In the genomic region with DNA sequence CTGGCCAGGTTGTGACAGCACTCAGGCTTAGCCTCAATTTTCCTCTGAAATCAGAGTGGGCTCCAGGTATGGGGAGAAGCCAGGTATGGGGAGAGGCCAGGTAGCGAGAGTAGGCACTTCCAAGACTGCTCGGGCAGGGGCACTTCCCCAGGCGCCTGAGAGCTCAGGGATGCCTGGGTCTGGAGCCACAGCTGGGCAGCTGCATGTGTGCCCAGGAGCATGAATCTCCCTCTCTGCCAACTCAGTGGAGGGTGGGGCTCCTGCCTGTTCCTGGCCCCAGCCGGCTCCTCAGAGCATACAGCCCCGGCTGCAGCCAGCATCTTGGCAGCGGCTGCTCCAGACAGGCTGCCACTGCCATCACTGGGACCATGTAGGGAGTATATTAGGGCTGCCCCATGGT, we compare ENCODE assay signal across 31 cellular contexts.
"Had no signal": no experiment of that assay in that cellular context is flagged by ENCODE, and none has a peak within 500 bp of the region (broad histone marks: within the 10 kb centered on the region; RNA-seq: fewer than 3 reads in every experiment).

No MANE protein-coding gene starts in this region.

- ATAC-seq: activated CD4-positive, CD25-positive, alpha-beta regulatory T cell treated with anti-CD3 and anti-CD28 coated beads, Interleukin-2, amount 50 U/mL, for 24 hours; activated CD8-positive, alpha-beta T cell treated with anti-CD3 and anti-CD28 coated beads for 36 hours; activated T-cell treated with anti-CD3 and anti-CD28 coated beads, Interleukin-2, amount 50 U/mL, for 4 hours; activated T-helper 17 cell treated with anti-CD3 and anti-CD28 coated beads, Interleukin-2, amount 50 U/mL, for 72 hours; effector memory CD8-positive, alpha-beta T cell; T-helper 17 cell had no signal

- DNase-seq: activated B cell treated with CpG ODN at 0.5 μM for 24 hours; activated CD4-positive, alpha-beta T cell treated with anti-CD3 and anti-CD28 coated beads for 48 hours; activated CD4-positive, alpha-beta T cell treated with anti-CD3 and anti-CD28 coated beads, Interleukin-2, amount 50 U/mL, for 1 hour; activated CD4-positive, alpha-beta T cell treated with anti-CD3 and anti-CD28 coated beads, Interleukin-2, amount 50 U/mL, for 48 hours; activated CD8-positive, alpha-beta memory T cell treated with anti-CD3 and anti-CD28 coated beads for 24 hours; activated CD8-positive, alpha-beta T cell treated with anti-CD3 and anti-CD28 coated beads for 36 hours; activated effector memory CD4-positive, alpha-beta T cell treated with Interleukin-2 at 50 U/mL for 16 hours; activated gamma-delta T cell treated with Interleukin-2 at 50 U/mL for 16 hours; activated naive CD4-positive, alpha-beta T cell treated with anti-CD3 and anti-CD28 coated beads, Interleukin-2, amount 50 U/mL, for 16 hours; activated naive CD4-positive, alpha-beta T cell treated with Interleukin-2 at 50 U/mL for 16 hours; activated T-cell treated with anti-CD3 and anti-CD28 coated beads, Interleukin-2, amount 50 U/mL, for 4 hours; amniotic stem cell; anterior cingulate cortex; brain microvascular endothelial cell; dorsolateral prefrontal cortex; effector memory CD8-positive, alpha-beta T cell; esophagus squamous epithelium; foreskin melanocyte; head of caudate nucleus; T-helper 1 cell; T-helper 17 cell; T1000; WERI-Rb-1 had no signal

- H3K27me3 Mint-ChIP-seq: activated B cell treated with CpG ODN at 0.5 μM for 24 hours; activated CD8-positive, alpha-beta T cell treated with anti-CD3 and anti-CD28 coated beads for 36 hours; activated naive CD8-positive, alpha-beta T cell; activated T-helper 17 cell treated with anti-CD3 and anti-CD28 coated beads, Interleukin-2, amount 50 U/mL, for 72 hours; central memory CD8-positive, alpha-beta T cell; dendritic cell treated with granulocyte-macrophage colony-stimulating factor and Interleukin-4, amounts not matched to agents 40 ng/mL and 50 ng/mL, for 4 days; effector memory CD8-positive, alpha-beta T cell; T-helper 17 cell had no signal

- H3K27me3 ChIP-seq: brain microvascular endothelial cell, dorsolateral prefrontal cortex, esophagus squamous epithelium had no signal

- H3K27ac ChIP-seq: brain microvascular endothelial cell, coronary artery, dorsolateral prefrontal cortex, epithelial cell of prostate, esophagus squamous epithelium, WERI-Rb-1 had no signal

- H3K36me3 Mint-ChIP-seq: activated naive CD8-positive, alpha-beta T cell had no signal

- H3K4me3 Mint-ChIP-seq: activated B cell treated with CpG ODN at 0.5 μM for 24 hours; activated CD8-positive, alpha-beta T cell treated with anti-CD3 and anti-CD28 coated beads for 36 hours; activated naive CD8-positive, alpha-beta T cell; activated T-cell treated with anti-CD3 and anti-CD28 coated beads, Interleukin-2, amount 50 U/mL, for 4 hours; activated T-helper 17 cell treated with anti-CD3 and anti-CD28 coated beads, Interleukin-2, amount 50 U/mL, for 72 hours; central memory CD8-positive, alpha-beta T cell; dendritic cell treated with granulocyte-macrophage colony-stimulating factor and Interleukin-4, amounts not matched to agents 40 ng/mL and 50 ng/mL, for 4 days; effector memory CD8-positive, alpha-beta T cell; T-helper 17 cell; T-helper 2 cell treated with Interferon-gamma antibody and Interleukin-4, amounts not matched to agents 5 μg/mL and 100 μg/mL, for 36 hours had no signal

- H3K27ac Mint-ChIP-seq: activated B cell treated with CpG ODN at 0.5 μM for 24 hours; activated CD8-positive, alpha-beta T cell treated with anti-CD3 and anti-CD28 coated beads for 36 hours; activated naive CD8-positive, alpha-beta T cell; activated T-helper 17 cell treated with anti-CD3 and anti-CD28 coated beads, Interleukin-2, amount 50 U/mL, for 72 hours; dendritic cell treated with granulocyte-macrophage colony-stimulating factor and Interleukin-4, amounts not matched to agents 40 ng/mL and 50 ng/mL, for 4 days; effector memory CD8-positive, alpha-beta T cell; T-helper 17 cell; T-helper 2 cell treated with Interferon-gamma antibody and Interleukin-4, amounts not matched to agents 5 μg/mL and 100 μg/mL, for 36 hours had no signal

- H3K36me3 ChIP-seq: brain microvascular endothelial cell, esophagus squamous epithelium, WERI-Rb-1 had no signal

- H3K4me1 ChIP-seq: esophagus squamous epithelium had no signal

- H3K4me1 Mint-ChIP-seq: activated T-helper 17 cell treated with anti-CD3 and anti-CD28 coated beads, Interleukin-2, amount 50 U/mL, for 72 hours; central memory CD8-positive, alpha-beta T cell; T-helper 17 cell had no signal

- H3K4me3 ChIP-seq: coronary artery, dorsolateral prefrontal cortex, esophagus squamous epithelium had no signal

- H3K9me3 Mint-ChIP-seq: activated CD8-positive, alpha-beta T cell treated with anti-CD3 and anti-CD28 coated beads for 36 hours; activated T-cell treated with anti-CD3 and anti-CD28 coated beads, Interleukin-2, amount 50 U/mL, for 4 hours; activated T-helper 17 cell treated with anti-CD3 and anti-CD28 coated beads, Interleukin-2, amount 50 U/mL, for 72 hours; central memory CD8-positive, alpha-beta T cell; effector memory CD8-positive, alpha-beta T cell had no signal
